6 cellular contexts compared by ENCODE assay signal in genomic region chr3:60571511-60571910, GRCh38.
"Had no signal": no experiment of that assay in that cellular context is flagged by ENCODE, and none has a peak within 500 bp of the region (broad histone marks: within the 10 kb centered on the region; RNA-seq: fewer than 3 reads in every experiment).

No MANE protein-coding gene starts in this region.

- H3K4me3 Mint-ChIP-seq: H9 had no signal

- DNase-seq: GM23248, H9, IMR-90, KG1 had no signal

- ATAC-seq: HCT116, K562 had no signal

- H3K27ac Mint-ChIP-seq: H9 had no signal
